In genomic region chr11:19553683-19554333, GRCh38 we compare ENCODE assay signal across 8 cellular contexts.
DNase-seq lines count a peak whose midpoint lies in the region; ATAC-seq, FAIRE-seq and TF ChIP-seq lines count a peak whose summit lies in the region.

No MANE protein-coding gene starts in this region.

- no peak overlapping the region for H2AFZ ChIP-seq in smooth muscle cell (ENCODE audit: low read depth)

- no peak for FAIRE-seq in D721Med (lab: Jason Lieb, UNC)

- no peak overlapping the region for H3K27ac ChIP-seq in smooth muscle cell (ENCODE audit: low read depth)

- no peak overlapping the region for H3K9ac ChIP-seq in smooth muscle cell (ENCODE audit: low read depth)

- peaks cover 37% of the 10 kb centered on the region for H3K27me3 Mint-ChIP-seq in T-helper 17 cell

- no peaks in the 10 kb centered on the region for H4K20me1 ChIP-seq in smooth muscle cell (ENCODE audit: low read depth)

- WGBS in smooth muscle cell (ENCODE audit: low lambda C conversion rate) = 43% methylated on average over 8 of the region's 8 CpGs

- no peak overlapping the region for H3K27ac Mint-ChIP-seq in T-helper 17 cell

- DNase-seq in D721Med (ENCODE audit: insufficient read length, low spot score) (peak; percentile 20), H4 (ENCODE audit: low spot score) (peak; percentile 72), NCI-H1105 treated with DMSO at 0.1 percent for 48 hours (lab: John Stamatoyannopoulos, UW) (peak; percentile 57), T-helper 17 cell (peak; percentile 35 to 54 (median 40)), anterior cingulate cortex (lab: John Stamatoyannopoulos, UW) (peak; percentile 20 to 94 (median 80)), hippocampal formation (lab: John Stamatoyannopoulos, UW) (peak; percentile 84), smooth muscle cell (lab: John Stamatoyannopoulos, UW; ENCODE audit: unreplicated experiment) (peak; percentile 40)

- ATAC-seq in T-helper 17 cell (peak; percentile 63), HG03457 (IDR thresholded peaks at IDR 0.05; ENCODE audit: unreplicated experiment) (no peak)

- TF ChIP-seq CTCF in D721Med (IDR thresholded peaks at IDR 0.05; ENCODE audit: insufficient read depth, missing control alignments) (peak; percentile 80), smooth muscle cell (IDR thresholded peaks at IDR 0.05; ENCODE audit: borderline replicate concordance, insufficient read depth, poor library complexity, severe bottlenecking) (peak; percentile 88)

- H3K4me1 Mint-ChIP-seq in T-helper 17 cell = peaks cover 5% of the 10 kb centered on the region

- no peak overlapping the region for H3K4me3 Mint-ChIP-seq in T-helper 17 cell

- H3K27me3 ChIP-seq in smooth muscle cell (ENCODE audit: low read depth) = no peaks in the 10 kb centered on the region

- H3K36me3 ChIP-seq in smooth muscle cell (ENCODE audit: low read depth) = no peaks in the 10 kb centered on the region

- no peaks in the 10 kb centered on the region for H3K79me2 ChIP-seq in smooth muscle cell (ENCODE audit: low read depth)

- H3K4me3 ChIP-seq in smooth muscle cell = no peak overlapping the region

- H3K4me2 ChIP-seq in smooth muscle cell = no peak overlapping the region

- no peaks in the 10 kb centered on the region for H3K36me3 Mint-ChIP-seq in T-helper 17 cell (ENCODE audit: low read depth)

- H3K9me3 ChIP-seq in T-helper 17 cell (ENCODE audit: control insufficient read depth, low read length, poor library complexity, severe bottlenecking) = no peaks in the 10 kb centered on the region
- H3K9me3 ChIP-seq in smooth muscle cell (replicated peaks; ENCODE audit: low read depth) = no peaks in the 10 kb centered on the region

- no peaks in the 10 kb centered on the region for H3K4me1 ChIP-seq in smooth muscle cell (ENCODE audit: low read depth)

- no peaks in the 10 kb centered on the region for H3F3A ChIP-seq in smooth muscle cell (ENCODE audit: low read depth)

Comparison
In these comparisons a context has a peak if more than half of its experiments do, and no peak if none do; other contexts are left out.
1. DNase-seq: peak in every context shown above with its lines; median percentile 84 in hippocampal formation; 80 in anterior cingulate cortex; 72 in H4; 57 in NCI-H1105 treated with DMSO at 0.1 percent for 48 hours; 40 in T-helper 17 cell; 40 in smooth muscle cell; 20 in D721Med.